8 cellular contexts compared by ENCODE assay signal in genomic region chr15:90903733-90904536, GRCh38. TPM values are rescaled to one million over a fixed set of nuclear protein-coding genes. Genes with fewer than 3 reads are reported as not detected.
A peak's percentile ranks its signal among the peaks of the same experiment; 100 is the strongest.
DNase-seq lines count a peak whose midpoint lies in the region; ATAC-seq, FAIRE-seq and TF ChIP-seq lines count a peak whose summit lies in the region.

No MANE protein-coding gene starts in this region.

- peak overlapping the region; percentile 83 for H3K27ac Mint-ChIP-seq in CD8-positive, alpha-beta T cell
- H3K27ac Mint-ChIP-seq in IgD-negative memory B cell: peak overlapping the region in 1 of 3 donors; percentile 82

- peak overlapping the region; percentile 81 for H2AFZ ChIP-seq in keratinocyte (ENCODE audit: control insufficient read depth, low read length)

- POLR2A ChIA-PET in CD8-positive, alpha-beta T cell (lab: Charles Lee): interaction anchor here (0.8 to 7.3 kb wide), 6 partner anchors 10 to 246 kb away, joined by 3 to 157 read pairs (median 3); partner anchors contain the start of genes BLM, HDDC3 and UNC45A

- CTCF ChIA-PET in CD8-positive, alpha-beta T cell (lab: Charles Lee): interaction anchor here (0.7 to 22.9 kb wide), 5 partner anchors 11 to 187 kb away, joined by 3 to 262 read pairs (median 4); partner anchors contain the start of genes BLM, FES, HDDC3 and UNC45A

- intact Hi-C loops in CD8-positive, alpha-beta T cell (cut with DNase I, micrococcal nuclease): loop anchor here (1.0 to 10.0 kb wide), 5 partner anchors 33 to 1569 kb away; partner anchors contain the start of genes BLM (in 2 of the 2), POLG (in 1 of the 2) and RCCD1 (in 1 of the 2)

- FAIRE-seq in keratinocyte (lab: Jason Lieb, UNC): peak; percentile 41
- no peak for FAIRE-seq in urothelium cell line (lab: Jason Lieb, UNC)

- no peak for TF ChIP-seq CTCF in CD8-positive, alpha-beta T cell (IDR thresholded peaks at IDR 0.05)
- TF ChIP-seq CTCF in astrocyte of the cerebellum (IDR thresholded peaks at IDR 0.05; ENCODE audit: low read depth, low read length, missing control alignments): no peak
- TF ChIP-seq CTCF in keratinocyte (optimal IDR thresholded peaks at IDR 0.05 in 1 of 3, IDR thresholded peaks at IDR 0.05 in 1 of 3, conservative IDR thresholded peaks at IDR 0.05 in 1 of 3; ENCODE audit: extremely low read depth in 1 of 3, insufficient read depth in 2 of 3, low read length in 3 of 3): peak in 2 of 3 experiments; percentile 11 to 24

- H3K9me3 Mint-ChIP-seq in CD8-positive, alpha-beta T cell: no peaks in the 10 kb centered on the region
- H3K9me3 Mint-ChIP-seq in IgD-negative memory B cell: no peaks in the 10 kb centered on the region

- H3K36me3 ChIP-seq in CD8-positive, alpha-beta T cell (ENCODE audit: insufficient read depth, low read length): peaks cover 32% of the 10 kb centered on the region
- H3K36me3 ChIP-seq in keratinocyte (ENCODE audit: control insufficient read depth in 2 of 2, extremely low read depth in 1 of 2, insufficient read depth in 2 of 2, low read length in 2 of 2): peaks cover 3 to 5% of the 10 kb centered on the region in 2 experiments
- H3K36me3 ChIP-seq in stomach smooth muscle (ENCODE audit: control insufficient read depth in 2 of 2, insufficient read depth in 2 of 2, low read length in 2 of 2): peaks cover 30 to 31% of the 10 kb centered on the region in 2 donors

- H3K27ac ChIP-seq in CD8-positive, alpha-beta T cell (ENCODE audit: low read depth, low read length): peak overlapping the region; percentile 83
- H3K27ac ChIP-seq in keratinocyte (ENCODE audit: control insufficient read depth, insufficient read depth, low read length) (no peak overlapping the region), stomach smooth muscle (ENCODE audit: low read length) (peak overlapping the region; percentile 88)

- H3K9me1 ChIP-seq in keratinocyte (ENCODE audit: control insufficient read depth, extremely low read depth, insufficient read depth, low read length): peaks cover 2% of the 10 kb centered on the region

- dilution Hi-C loops in keratinocyte (cut with MboI; ENCODE audit: extremely low pct_ligation_motif_present, low sequenced_read_pairs): no loop called here

- ATAC-seq in CD8-positive, alpha-beta T cell: no peak

- peak overlapping the region; percentile 85 for H3K4me3 Mint-ChIP-seq in CD8-positive, alpha-beta T cell
- H3K4me3 Mint-ChIP-seq in IgD-negative memory B cell: peak overlapping the region; percentile 81 to 95 (median 91)

- peak overlapping the region; percentile 76 for H3K4me3 ChIP-seq in CD8-positive, alpha-beta T cell (ENCODE audit: low read depth, low read length)
- H3K4me3 ChIP-seq in astrocyte of the cerebellum (ENCODE audit: low read depth, low read length) (peak overlapping the region; percentile 71), keratinocyte (ENCODE audit: control insufficient read depth in 2 of 3, extremely low read depth in 1 of 3, insufficient read depth in 2 of 3, low read depth in 1 of 3, low read length in 3 of 3) (peak overlapping the region in 2 of 3 experiments; percentile 77), stomach smooth muscle (ENCODE audit: low read length in 2 of 2) (peak overlapping the region; percentile 75 to 84)

- no peaks in the 10 kb centered on the region for H3K27me3 Mint-ChIP-seq in CD8-positive, alpha-beta T cell (ENCODE audit: low read depth)
- no peaks in the 10 kb centered on the region for H3K27me3 Mint-ChIP-seq in IgD-negative memory B cell

- peak overlapping the region; percentile 92 for H3K4me2 ChIP-seq in keratinocyte (ENCODE audit: control insufficient read depth, extremely low read depth, insufficient read depth, low read depth, low read length)

- H3K27me3 ChIP-seq in CD8-positive, alpha-beta T cell (ENCODE audit: insufficient read depth, low read length): no peaks in the 10 kb centered on the region
- H3K27me3 ChIP-seq in keratinocyte (ENCODE audit: control insufficient read depth, extremely low read depth, insufficient read depth, low read length): no peaks in the 10 kb centered on the region
- no peaks in the 10 kb centered on the region for H3K27me3 ChIP-seq in stomach smooth muscle (ENCODE audit: control insufficient read depth in 1 of 2, insufficient read depth in 2 of 2, low read length in 2 of 2)

- H3K36me3 Mint-ChIP-seq in CD8-positive, alpha-beta T cell: peaks cover 44% of the 10 kb centered on the region
- H3K36me3 Mint-ChIP-seq in IgD-negative memory B cell: peaks cover 4% of the 10 kb centered on the region

- no peaks in the 10 kb centered on the region for H4K20me1 ChIP-seq in keratinocyte (ENCODE audit: control insufficient read depth, extremely low read depth, insufficient read depth, low read length)

- in situ Hi-C loops in astrocyte of the cerebellum (cut with HindIII; ENCODE audit: low sequenced_read_pairs): no loop called here

- H3K4me1 ChIP-seq in CD8-positive, alpha-beta T cell (ENCODE audit: insufficient read depth, low read length): peaks cover 15% of the 10 kb centered on the region
- H3K4me1 ChIP-seq in keratinocyte (ENCODE audit: control insufficient read depth, extremely low read depth, insufficient read depth, low read length) (peaks cover 12% of the 10 kb centered on the region), stomach smooth muscle (ENCODE audit: control insufficient read depth, insufficient read depth, low read length) (peaks cover 20% of the 10 kb centered on the region)

- H3K9me3 ChIP-seq in CD8-positive, alpha-beta T cell (ENCODE audit: low read length): no peaks in the 10 kb centered on the region
- H3K9me3 ChIP-seq in keratinocyte (ENCODE audit: control insufficient read depth, low read depth, low read length) (no peaks in the 10 kb centered on the region), stomach smooth muscle (ENCODE audit: control insufficient read depth in 2 of 2, low read length in 2 of 2) (no peaks in the 10 kb centered on the region)

- no peaks in the 10 kb centered on the region for H3K79me2 ChIP-seq in keratinocyte (ENCODE audit: control insufficient read depth, insufficient read depth, low read length)

- DNase-seq in CD8-positive, alpha-beta T cell: no peak
- DNase-seq in astrocyte of the cerebellum (ENCODE audit: low read depth): peak; percentile 5
- DNase-seq in keratinocyte (ENCODE audit: low read depth, low spot score): no peak
- no peak for DNase-seq in urothelium cell line (ENCODE audit: low spot score)
- DNase-seq in activated CD8-positive, alpha-beta memory T cell treated with anti-CD3 and anti-CD28 coated beads for 24 hours: no peak
- DNase-seq in NCI-H1105 treated with DMSO at 0.1 percent for 48 hours (lab: John Stamatoyannopoulos, UW): no peak

- peak overlapping the region; percentile 65 for H3K9ac ChIP-seq in keratinocyte (ENCODE audit: control insufficient read depth, extremely low read depth, insufficient read depth, low read length)
- H3K9ac ChIP-seq in stomach smooth muscle (ENCODE audit: low read length in 2 of 2): peak overlapping the region; percentile 87 to 89

- peaks cover 28% of the 10 kb centered on the region for H3K4me1 Mint-ChIP-seq in CD8-positive, alpha-beta T cell (ENCODE audit: low read depth)
- H3K4me1 Mint-ChIP-seq in IgD-negative memory B cell: peaks cover 16 to 22% (median 20%) of the 10 kb centered on the region in 3 donors

RNA-seq across cellular contexts. Expression of gene MAN2A2, which starts 0.8 kb away (rescaled TPM):
- total RNA-seq in CD8-positive, alpha-beta T cell: 100 to 1,000 TPM; 162 to 172 TPM
- polyA plus RNA-seq in IgD-negative memory B cell (9.1 TPM), keratinocyte (6.6 to 13.4 TPM (median 9.7 TPM) in 3 replicates)
- polyA plus RNA-seq in keratinocyte (2011; ENCODE audit: low read depth): 7.3 TPM
- 6.5 and 7.6 TPM in 2 replicates for polyA plus RNA-seq in keratinocyte (2011; cell fraction: cytosol; rRNA removed)
- polyA plus RNA-seq in keratinocyte (2011; cell fraction: nucleus; rRNA removed): 38.8 and 46.7 TPM in 2 replicates
- polyA plus RNA-seq in keratinocyte (2012; ENCODE audit: low replicate concordance): 9.0 and 9.7 TPM in 2 replicates
- 16.9 to 46.0 TPM (median 20.4 TPM) in 3 replicates for polyA minus RNA-seq in keratinocyte
- polyA minus RNA-seq in keratinocyte (2011; cell fraction: cytosol; rRNA and poly(A)+ RNA removed): 10.2 TPM
- 17.4 and 20.3 TPM in 2 replicates for polyA minus RNA-seq in keratinocyte (2011; cell fraction: nucleus; rRNA and poly(A)+ RNA removed)

RNA-seq across cellular contexts. Expression of gene FES, which starts 19.6 kb away (rescaled TPM):
- 1 to 10 TPM; 4.9 to 6.8 TPM for total RNA-seq in CD8-positive, alpha-beta T cell
- polyA plus RNA-seq in IgD-negative memory B cell (7.7 TPM), keratinocyte (0.24 to 0.34 TPM (median 0.28 TPM) in 3 replicates)
- not detected for polyA plus RNA-seq in keratinocyte (2011; ENCODE audit: low read depth)
- 0.10 and 0.14 TPM in 2 replicates for polyA plus RNA-seq in keratinocyte (2011; cell fraction: cytosol; rRNA removed)
- 0.11 and 0.56 TPM in 2 replicates for polyA plus RNA-seq in keratinocyte (2011; cell fraction: nucleus; rRNA removed)
- 0.16 and 0.82 TPM in 2 replicates for polyA plus RNA-seq in keratinocyte (2012; ENCODE audit: low replicate concordance)
- 0.83 to 3.2 TPM in 2 of 3 replicates, not detected in the other for polyA minus RNA-seq in keratinocyte
- not detected for polyA minus RNA-seq in keratinocyte (2011; cell fraction: cytosol; rRNA and poly(A)+ RNA removed)
- not detected in 2 replicates for polyA minus RNA-seq in keratinocyte (2011; cell fraction: nucleus; rRNA and poly(A)+ RNA removed)

RNA-seq across cellular contexts. Expression of gene HDDC3, which starts 28.4 kb away (rescaled TPM):
- total RNA-seq in CD8-positive, alpha-beta T cell: 1 to 10 TPM; 5.1 to 6.0 TPM
- polyA plus RNA-seq in IgD-negative memory B cell: 29.4 TPM
- 10.6 to 12.1 TPM (median 11.8 TPM) in 3 replicates for polyA plus RNA-seq in keratinocyte
- 14.6 TPM for polyA plus RNA-seq in keratinocyte (2011; ENCODE audit: low read depth)
- 7.7 and 9.8 TPM in 2 replicates for polyA plus RNA-seq in keratinocyte (2011; cell fraction: cytosol; rRNA removed)
- polyA plus RNA-seq in keratinocyte (2011; cell fraction: nucleus; rRNA removed): 6.4 and 7.6 TPM in 2 replicates
- polyA plus RNA-seq in keratinocyte (2012; ENCODE audit: low replicate concordance): 9.4 and 12.4 TPM in 2 replicates
- polyA minus RNA-seq in keratinocyte: 4.4 to 7.2 TPM (median 6.5 TPM) in 3 replicates
- polyA minus RNA-seq in keratinocyte (2011; cell fraction: cytosol; rRNA and poly(A)+ RNA removed): 9.4 TPM
- 2.2 and 4.1 TPM in 2 replicates for polyA minus RNA-seq in keratinocyte (2011; cell fraction: nucleus; rRNA and poly(A)+ RNA removed)

RNA-seq across cellular contexts. Expression of gene UNC45A, which starts 31.1 kb away (rescaled TPM):
- 10 to 100 TPM; 18.2 to 21.0 TPM for total RNA-seq in CD8-positive, alpha-beta T cell
- polyA plus RNA-seq in IgD-negative memory B cell: 65.3 TPM
- polyA plus RNA-seq in keratinocyte: 60.9 to 91.0 TPM (median 63.1 TPM) in 3 replicates
- 71.9 TPM for polyA plus RNA-seq in keratinocyte (2011; ENCODE audit: low read depth)
- 36.0 and 65.6 TPM in 2 replicates for polyA plus RNA-seq in keratinocyte (2011; cell fraction: cytosol; rRNA removed)
- polyA plus RNA-seq in keratinocyte (2011; cell fraction: nucleus; rRNA removed): 92.9 and 109 TPM in 2 replicates
- 69.1 and 85.0 TPM in 2 replicates for polyA plus RNA-seq in keratinocyte (2012; ENCODE audit: low replicate concordance)
- 76.9 to 110 TPM (median 103 TPM) in 3 replicates for polyA minus RNA-seq in keratinocyte
- polyA minus RNA-seq in keratinocyte (2011; cell fraction: cytosol; rRNA and poly(A)+ RNA removed): 93.0 TPM
- polyA minus RNA-seq in keratinocyte (2011; cell fraction: nucleus; rRNA and poly(A)+ RNA removed): 91.7 and 99.8 TPM in 2 replicates

RNA-seq across cellular contexts. Expression of gene FURIN, which starts 35.5 kb away (rescaled TPM):
- total RNA-seq in CD8-positive, alpha-beta T cell: 100 to 1,000 TPM; 130 to 147 TPM
- 9.7 TPM for polyA plus RNA-seq in IgD-negative memory B cell
- 22.8 to 36.5 TPM (median 34.7 TPM) in 3 replicates for polyA plus RNA-seq in keratinocyte
- polyA plus RNA-seq in keratinocyte (2011; ENCODE audit: low read depth): 52.4 TPM
- 18.2 and 36.2 TPM in 2 replicates for polyA plus RNA-seq in keratinocyte (2011; cell fraction: cytosol; rRNA removed)
- 54.7 and 61.8 TPM in 2 replicates for polyA plus RNA-seq in keratinocyte (2011; cell fraction: nucleus; rRNA removed)
- 44.8 and 74.3 TPM in 2 replicates for polyA plus RNA-seq in keratinocyte (2012; ENCODE audit: low replicate concordance)
- 41.0 to 160 TPM (median 48.8 TPM) in 3 replicates for polyA minus RNA-seq in keratinocyte
- 88.1 TPM for polyA minus RNA-seq in keratinocyte (2011; cell fraction: cytosol; rRNA and poly(A)+ RNA removed)
- 67.9 and 69.1 TPM in 2 replicates for polyA minus RNA-seq in keratinocyte (2011; cell fraction: nucleus; rRNA and poly(A)+ RNA removed)

Comparison
In these comparisons a context has a peak if more than half of its experiments do, and no peak if none do; other contexts are left out.
1. CTCF ChIP-seq: peak in keratinocyte (2 of 3); none in CD8-positive, alpha-beta T cell (single experiment) and astrocyte of the cerebellum (single experiment).
2. Peak in every context shown above with its lines, with median percentiles within 50 percentile points of each other: H3K4me3 ChIP-seq.